ENCODE assay signal across 8 cellular contexts in the genomic region with DNA sequence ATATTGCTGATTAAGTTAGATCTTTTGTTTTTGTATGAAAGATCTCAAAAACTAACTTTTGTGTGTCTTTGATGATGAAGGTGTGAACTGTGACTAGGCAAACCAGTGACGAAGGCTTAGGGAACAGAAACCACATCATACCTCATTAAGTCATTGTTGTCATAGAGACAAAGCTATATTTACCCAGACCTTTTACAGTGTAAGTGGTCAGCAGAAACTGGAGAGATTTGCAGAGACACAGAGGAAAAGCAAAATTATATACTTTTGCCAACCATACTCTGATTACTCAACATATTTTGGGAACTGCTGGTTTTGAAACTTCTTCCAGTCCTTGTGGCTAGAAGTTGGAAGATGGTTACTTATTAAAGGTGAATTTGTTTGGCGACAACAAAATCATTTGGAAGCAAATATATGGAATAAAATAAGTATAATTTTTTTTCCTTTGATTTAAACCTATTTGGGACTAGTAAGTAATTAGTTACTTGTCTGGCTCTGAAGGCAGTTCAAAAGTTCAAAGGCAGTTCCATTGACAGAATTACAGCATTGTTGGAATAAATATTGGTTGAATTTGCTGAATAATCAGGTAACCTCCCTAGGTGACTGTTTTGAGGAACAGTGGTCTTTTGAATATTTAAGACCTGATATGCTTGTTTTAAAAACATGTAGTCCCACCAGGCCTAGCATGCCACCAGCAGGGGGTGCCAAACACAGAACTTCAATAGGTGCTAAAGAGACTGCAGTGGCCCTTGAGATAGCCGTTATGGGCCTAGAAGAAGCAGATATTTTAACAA.
DNase-seq lines count a peak whose midpoint lies in the region; ATAC-seq and TF ChIP-seq lines count a peak whose summit lies in the region.

No MANE protein-coding gene starts in this region.

- ATAC-seq in GM18858 (IDR thresholded peaks at IDR 0.05; ENCODE audit: unreplicated experiment) = peak; percentile 99
- peak; percentile 97 for ATAC-seq in HG03025 (IDR thresholded peaks at IDR 0.05; ENCODE audit: low FRiP score, unreplicated experiment)
- peak; percentile 55 for ATAC-seq in mucosa of descending colon
- ATAC-seq in stimulated activated naive CD8-positive, alpha-beta T cell treated with anti-CD3 and anti-CD28 coated beads, Interleukin-15, Interleukin-2, amounts not matched to agents 100 U/mL and 50 U/mL, for 24 hours = peak; percentile 79

- no peaks in the 10 kb centered on the region for H3K36me3 ChIP-seq in mucosa of descending colon (ENCODE audit: low read depth)

- no peak overlapping the region for H3K27ac Mint-ChIP-seq in activated CD4-positive, alpha-beta T cell treated with anti-CD3 and anti-CD28 coated beads, Interleukin-2, amount 10 ng/mL, durations not matched to agents 24 days and 14 days

- peaks cover 3% of the 10 kb centered on the region for H3K4me1 Mint-ChIP-seq in activated CD4-positive, alpha-beta T cell treated with anti-CD3 and anti-CD28 coated beads, Interleukin-2, amount 10 ng/mL, durations not matched to agents 24 days and 14 days

- DNase-seq in AG09319 (ENCODE audit: extremely low read depth, low read depth) (peak; percentile 39), NCI-H226 (peak; percentile 16), mucosa of descending colon (peak in 2 of 3 donors; percentile 62 to 83)
- peak; percentile 86 for DNase-seq in activated CD4-positive, alpha-beta T cell treated with anti-CD3 and anti-CD28 coated beads, Interleukin-2, amount 10 ng/mL, durations not matched to agents 24 days and 14 days
- DNase-seq in effector CD4-positive, alpha-beta T cell = peak; percentile 41
- DNase-seq in stimulated activated naive CD8-positive, alpha-beta T cell treated with anti-CD3 and anti-CD28 coated beads, Interleukin-15, Interleukin-2, amounts not matched to agents 100 U/mL and 50 U/mL, for 24 hours = peak; percentile 77

- H3K27me3 Mint-ChIP-seq in activated CD4-positive, alpha-beta T cell treated with anti-CD3 and anti-CD28 coated beads, Interleukin-2, amount 10 ng/mL, durations not matched to agents 24 days and 14 days = no peaks in the 10 kb centered on the region

- no peaks in the 10 kb centered on the region for H3K9me3 ChIP-seq in mucosa of descending colon

- intact Hi-C loops in activated CD4-positive, alpha-beta T cell treated with anti-CD3 and anti-CD28 coated beads, Interleukin-2, amount 10 ng/mL, durations not matched to agents 24 days and 14 days (cut with micrococcal nuclease) = loop anchor here (1.0 to 10.0 kb wide), 2 partner anchors 51 to 1390 kb away; no protein-coding TSS in a partner anchor
- intact Hi-C loops in mucosa of descending colon (cut with DNase I, micrococcal nuclease) = no loop called here

- no peaks in the 10 kb centered on the region for H3K36me3 Mint-ChIP-seq in activated CD4-positive, alpha-beta T cell treated with anti-CD3 and anti-CD28 coated beads, Interleukin-2, amount 10 ng/mL, durations not matched to agents 24 days and 14 days (ENCODE audit: low read depth)

- H3K9me3 Mint-ChIP-seq in activated CD4-positive, alpha-beta T cell treated with anti-CD3 and anti-CD28 coated beads, Interleukin-2, amount 10 ng/mL, durations not matched to agents 24 days and 14 days = no peaks in the 10 kb centered on the region

- peak; percentile 58 for TF ChIP-seq CTCF in AG09319 (IDR thresholded peaks at IDR 0.05; ENCODE audit: low read depth, low read length)
- TF ChIP-seq CTCF in mucosa of descending colon (IDR thresholded peaks at IDR 0.05) = peak; percentile 42

- no peak overlapping the region for H3K4me3 Mint-ChIP-seq in activated CD4-positive, alpha-beta T cell treated with anti-CD3 and anti-CD28 coated beads, Interleukin-2, amount 10 ng/mL, durations not matched to agents 24 days and 14 days

- H3K4me1 ChIP-seq in mucosa of descending colon (ENCODE audit: low read depth) = no peaks in the 10 kb centered on the region

- H3K4me3 ChIP-seq in mucosa of descending colon = no peak overlapping the region

Comparison
In these comparisons a context has a peak if more than half of its experiments do, and no peak if none do; other contexts are left out.
1. DNase-seq: peak in every context shown above with its lines; median percentile 86 in activated CD4-positive, alpha-beta T cell treated with anti-CD3 and anti-CD28 coated beads, Interleukin-2, amount 10 ng/mL, durations not matched to agents 24 days and 14 days; 77 in stimulated activated naive CD8-positive, alpha-beta T cell treated with anti-CD3 and anti-CD28 coated beads, Interleukin-15, Interleukin-2, amounts not matched to agents 100 U/mL and 50 U/mL, for 24 hours; 72 in mucosa of descending colon; 41 in effector CD4-positive, alpha-beta T cell; 39 in AG09319; 16 in NCI-H226.